ENCODE assay signal across 8 cellular contexts in the genomic region with DNA sequence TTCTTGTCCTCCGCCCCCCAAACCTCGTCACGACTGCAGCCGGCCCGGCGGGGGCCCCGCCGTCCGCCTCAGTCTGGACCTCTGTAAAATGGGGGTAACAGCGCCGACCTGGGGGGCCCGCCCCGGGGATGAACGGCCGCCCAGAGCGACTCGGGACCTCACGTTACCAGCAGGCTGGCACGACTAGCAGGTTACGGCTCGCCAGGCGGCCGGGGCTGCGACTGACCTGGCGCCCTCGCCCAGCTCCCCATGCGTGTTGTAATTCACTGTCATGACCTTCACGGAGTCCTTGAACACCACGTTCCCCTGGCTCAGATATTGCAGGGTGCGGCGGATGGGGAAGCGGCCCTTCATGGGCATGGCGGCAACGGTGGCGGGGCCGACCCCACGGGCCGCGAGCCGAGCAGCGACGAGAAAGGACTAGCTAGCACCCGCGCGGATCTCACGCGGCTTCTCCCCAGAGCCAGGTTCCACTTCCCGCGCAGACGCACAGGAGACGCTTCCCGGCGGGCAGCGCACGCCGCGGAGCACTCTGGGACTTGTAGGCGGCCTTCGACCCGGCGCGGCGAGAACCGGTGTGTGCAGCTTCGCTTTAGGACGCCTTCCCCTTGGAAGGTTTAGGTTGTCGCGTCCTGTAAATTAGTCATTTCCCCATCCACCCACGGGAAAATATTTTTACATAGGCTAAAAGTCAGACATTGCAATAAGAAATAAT. TPM values are rescaled to one million over a fixed set of nuclear protein-coding genes. Genes with fewer than 3 reads are reported as not detected.
A peak's percentile ranks its signal among the peaks of the same experiment; 100 is the strongest.
DNase-seq lines count a peak whose midpoint lies in the region; ATAC-seq and TF ChIP-seq lines count a peak whose summit lies in the region.

A gene (minus strand): TSS at position 481 of the 715 bp plus-strand sequence. CDS start 121 bp downstream, at position 360.

- no peak for TF ChIP-seq CTCF in DOHH2 (IDR thresholded peaks at IDR 0.05; ENCODE audit: low read depth, low read length, poor library complexity, severe bottlenecking)
- TF ChIP-seq CTCF in GM23338 (conservative IDR thresholded peaks at IDR 0.05; ENCODE audit: low read depth in 2 of 2) = no peak
- no peak for TF ChIP-seq CTCF in fibroblast of lung (conservative IDR thresholded peaks at IDR 0.05 in 1 of 2, IDR thresholded peaks at IDR 0.05 in 1 of 2; ENCODE audit: low read depth in 1 of 2, low read length in 2 of 2)

- H3K9ac ChIP-seq in fibroblast of lung (ENCODE audit: insufficient read depth, low read length) = peak within 1 kb of the TSS; percentile 83

- H3K36me3 ChIP-seq in DOHH2 (ENCODE audit: control insufficient read depth, low read length) (peaks cover 24% of the 10 kb centered on the region), GM23338 (ENCODE audit: insufficient read depth) (no peaks in the 10 kb centered on the region; the same call in 1 of the 2 replicates), fibroblast of lung (ENCODE audit: control insufficient read depth, insufficient read depth, low read length) (no peaks in the 10 kb centered on the region)
- peaks cover 0 to 6% (median 0%) of the 10 kb centered on the region in 3 experiments for H3K36me3 ChIP-seq in naive thymus-derived CD4-positive, alpha-beta T cell (ENCODE audit: control insufficient read depth in 2 of 3, insufficient read depth in 3 of 3, low read length in 3 of 3)

- H3K4me3 ChIP-seq in DOHH2 (ENCODE audit: low read length) (peak within 1 kb of the TSS; percentile 95), GM23338 (peak within 1 kb of the TSS; percentile 93), fibroblast of lung (replicated peaks in 1 of 4; ENCODE audit: control extremely low read depth in 1 of 4, insufficient read depth in 1 of 4, low read depth in 3 of 4, low read length in 4 of 4) (peak within 1 kb of the TSS; percentile 82 to 92 (median 86))
- peak within 1 kb of the TSS; percentile 86 for H3K4me3 ChIP-seq in naive thymus-derived CD4-positive, alpha-beta T cell (ENCODE audit: low read length)

- H3K4me2 ChIP-seq in DOHH2 (ENCODE audit: low read length) (peak within 1 kb of the TSS; percentile 92), GM23338 (peak within 1 kb of the TSS; percentile 77), fibroblast of lung (ENCODE audit: extremely low read depth, insufficient read depth, low read length) (peak within 1 kb of the TSS; percentile 90)

- intact Hi-C loops in activated T-helper 1 cell treated with anti-CD3 and anti-CD28 coated beads, Interleukin-12 subunit alpha, Interleukin-12 subunit beta, Interleukin-2, Interleukin-4 antibody, amounts not matched to agents 30 ng/mL and 10 ng/mL and 1 ng/mL, durations not matched to agents 14 hours and 24 hours and 36 hours (cut with micrococcal nuclease) = loop anchor here (1.0 to 2.0 kb wide), 10 partner anchors 10 to 941 kb away; a partner anchor contains a TSS
- intact Hi-C loops in naive thymus-derived CD4-positive, alpha-beta T cell (cut with micrococcal nuclease) = loop anchor here (1.0 to 10.0 kb wide), 10 partner anchors 14 to 1640 kb away; a partner anchor contains a TSS

- H2AFZ ChIP-seq in GM23338 = peak within 1 kb of the TSS; percentile 94
- H2AFZ ChIP-seq in fibroblast of lung (ENCODE audit: low read length) = peak within 1 kb of the TSS; percentile 91

- no peaks in the 10 kb centered on the region for H3K9me3 ChIP-seq in DOHH2 (ENCODE audit: control insufficient read depth, insufficient read depth, low read length)
- no peaks in the 10 kb centered on the region for H3K9me3 ChIP-seq in fibroblast of lung (ENCODE audit: control insufficient read depth, insufficient read depth, low read depth, low read length)
- no peaks in the 10 kb centered on the region for H3K9me3 ChIP-seq in naive thymus-derived CD4-positive, alpha-beta T cell (ENCODE audit: control insufficient read depth in 2 of 3, low read length in 3 of 3)

- H3K27ac ChIP-seq in DOHH2 (ENCODE audit: low read depth, low read length) (peak within 1 kb of the TSS; percentile 47), GM23338 (ENCODE audit: low read depth) (no peak within 1 kb of the TSS), fibroblast of lung (ENCODE audit: insufficient read depth, low read length) (peak within 1 kb of the TSS; percentile 84)
- H3K27ac ChIP-seq in naive thymus-derived CD4-positive, alpha-beta T cell (ENCODE audit: low read depth, low read length) = peak within 1 kb of the TSS; percentile 87

- H4K20me1 ChIP-seq in DOHH2 (ENCODE audit: control insufficient read depth, insufficient read depth, low read depth, low read length) (peaks cover 11% of the 10 kb centered on the region), GM23338 (replicated peaks; ENCODE audit: insufficient read depth) (peaks cover 6% of the 10 kb centered on the region; the same call in 1 of the 2 replicates), fibroblast of lung (ENCODE audit: control insufficient read depth, extremely low read depth, insufficient read depth, low read length) (no peaks in the 10 kb centered on the region)

- CTCF ChIA-PET in naive thymus-derived CD4-positive, alpha-beta T cell (lab: Charles Lee) = interaction anchor here (2.5 kb wide), 1 partner anchor 14 kb away, joined by 14 read pairs; no protein-coding TSS in a partner anchor

- DNase-seq in GM23338 (ENCODE audit: low spot score) (peak; percentile 94), Kasumi-1 (lab: John Stamatoyannopoulos, UW) (peak; percentile 90 to 91), RPMI7951 (ENCODE audit: low read depth) (peak; percentile 90), fibroblast of lung (ENCODE audit: low read depth in 2 of 2) (peak; percentile 91)
- DNase-seq in activated T-helper 1 cell treated with anti-CD3 and anti-CD28 coated beads, Interleukin-12 subunit alpha, Interleukin-12 subunit beta, Interleukin-2, Interleukin-4 antibody, amounts not matched to agents 30 ng/mL and 10 ng/mL and 1 ng/mL, durations not matched to agents 14 hours and 24 hours and 36 hours (ENCODE audit: low spot score) = peak; percentile 90
- DNase-seq in naive thymus-derived CD4-positive, alpha-beta T cell = peak; percentile 80 to 90 (median 87)

- ATAC-seq in GM23338 = peak; percentile 93
- peak; percentile 99 for ATAC-seq in naive thymus-derived CD4-positive, alpha-beta T cell
- ATAC-seq in stimulated activated memory B cell treated with anti-CD40 and anti-IgM and Interleukin-4, amounts not matched to agents 10 μg/mL and 1 μg/mL and 100 μg/mL, for 72 hours = peak; percentile 99

- peaks cover 29% of the 10 kb centered on the region for H3K36me3 Mint-ChIP-seq in GM23338 (ENCODE audit: low read depth)
- peaks cover 19% of the 10 kb centered on the region for H3K36me3 Mint-ChIP-seq in activated T-helper 1 cell treated with anti-CD3 and anti-CD28 coated beads, Interleukin-12 subunit alpha, Interleukin-12 subunit beta, Interleukin-2, Interleukin-4 antibody, amounts not matched to agents 30 ng/mL and 10 ng/mL and 1 ng/mL, durations not matched to agents 14 hours and 24 hours and 36 hours (ENCODE audit: low read depth)
- peaks cover 0 to 10% (median 0%) of the 10 kb centered on the region in 5 donors for H3K36me3 Mint-ChIP-seq in naive thymus-derived CD4-positive, alpha-beta T cell
- peaks cover 8% of the 10 kb centered on the region for H3K36me3 Mint-ChIP-seq in stimulated activated memory B cell treated with anti-CD40 and anti-IgM and Interleukin-4, amounts not matched to agents 10 μg/mL and 1 μg/mL and 100 μg/mL, for 72 hours

- H3K9me3 Mint-ChIP-seq in GM23338 = peaks cover 4% of the 10 kb centered on the region
- H3K9me3 Mint-ChIP-seq in activated T-helper 1 cell treated with anti-CD3 and anti-CD28 coated beads, Interleukin-12 subunit alpha, Interleukin-12 subunit beta, Interleukin-2, Interleukin-4 antibody, amounts not matched to agents 30 ng/mL and 10 ng/mL and 1 ng/mL, durations not matched to agents 14 hours and 24 hours and 36 hours = no peaks in the 10 kb centered on the region
- no peaks in the 10 kb centered on the region for H3K9me3 Mint-ChIP-seq in naive thymus-derived CD4-positive, alpha-beta T cell
- H3K9me3 Mint-ChIP-seq in stimulated activated memory B cell treated with anti-CD40 and anti-IgM and Interleukin-4, amounts not matched to agents 10 μg/mL and 1 μg/mL and 100 μg/mL, for 72 hours = no peaks in the 10 kb centered on the region

- H3K27me3 Mint-ChIP-seq in GM23338 (ENCODE audit: insufficient read depth, low read depth, poor library complexity) = peaks cover 12% of the 10 kb centered on the region
- no peaks in the 10 kb centered on the region for H3K27me3 Mint-ChIP-seq in activated T-helper 1 cell treated with anti-CD3 and anti-CD28 coated beads, Interleukin-12 subunit alpha, Interleukin-12 subunit beta, Interleukin-2, Interleukin-4 antibody, amounts not matched to agents 30 ng/mL and 10 ng/mL and 1 ng/mL, durations not matched to agents 14 hours and 24 hours and 36 hours (ENCODE audit: insufficient read depth)
- no peaks in the 10 kb centered on the region for H3K27me3 Mint-ChIP-seq in naive thymus-derived CD4-positive, alpha-beta T cell
- H3K27me3 Mint-ChIP-seq in stimulated activated memory B cell treated with anti-CD40 and anti-IgM and Interleukin-4, amounts not matched to agents 10 μg/mL and 1 μg/mL and 100 μg/mL, for 72 hours = no peaks in the 10 kb centered on the region

- H3F3A ChIP-seq in DOHH2 (ENCODE audit: control insufficient read depth, insufficient read depth) (0 out of 2 replicates have a peak, but pooled peaks cover 6% of the 10 kb centered on the region), GM23338 (replicated peaks; ENCODE audit: low read depth) (no peaks in the 10 kb centered on the region)

- H3K4me1 ChIP-seq in DOHH2 (ENCODE audit: control insufficient read depth, low read length) (peaks cover 19% of the 10 kb centered on the region), GM23338 (ENCODE audit: insufficient read depth) (peaks cover 6% of the 10 kb centered on the region; the same call in 1 of the 2 replicates), fibroblast of lung (ENCODE audit: control insufficient read depth, extremely low read depth, insufficient read depth, low read length) (no peaks in the 10 kb centered on the region)
- peaks cover 7 to 14% of the 10 kb centered on the region in 2 donors for H3K4me1 ChIP-seq in naive thymus-derived CD4-positive, alpha-beta T cell (ENCODE audit: control insufficient read depth in 2 of 2, insufficient read depth in 2 of 2, low read length in 2 of 2)

- H3K79me2 ChIP-seq in DOHH2 (ENCODE audit: control insufficient read depth, low read length) (peaks cover 45% of the 10 kb centered on the region), GM23338 (replicated peaks; ENCODE audit: insufficient read depth) (peaks cover 32% of the 10 kb centered on the region), fibroblast of lung (ENCODE audit: control insufficient read depth, insufficient read depth, low read length) (peaks cover 21% of the 10 kb centered on the region)

- H3K27me3 ChIP-seq in DOHH2 (ENCODE audit: control insufficient read depth, low read length) = no peaks in the 10 kb centered on the region
- no peaks in the 10 kb centered on the region for H3K27me3 ChIP-seq in GM23338 (ENCODE audit: insufficient read depth)
- H3K27me3 ChIP-seq in fibroblast of lung (ENCODE audit: control insufficient read depth, insufficient read depth, low read length) = no peaks in the 10 kb centered on the region
- no peaks in the 10 kb centered on the region for H3K27me3 ChIP-seq in naive thymus-derived CD4-positive, alpha-beta T cell (ENCODE audit: control insufficient read depth in 2 of 2, insufficient read depth in 2 of 2, low read length in 2 of 2)

- H3K4me3 Mint-ChIP-seq in GM23338 = peak within 1 kb of the TSS; percentile 98
- H3K4me3 Mint-ChIP-seq in activated T-helper 1 cell treated with anti-CD3 and anti-CD28 coated beads, Interleukin-12 subunit alpha, Interleukin-12 subunit beta, Interleukin-2, Interleukin-4 antibody, amounts not matched to agents 30 ng/mL and 10 ng/mL and 1 ng/mL, durations not matched to agents 14 hours and 24 hours and 36 hours = peak within 1 kb of the TSS; percentile 96
- H3K4me3 Mint-ChIP-seq in naive thymus-derived CD4-positive, alpha-beta T cell = peak within 1 kb of the TSS; percentile 94 to 98 (median 96)
- peak within 1 kb of the TSS; percentile 98 for H3K4me3 Mint-ChIP-seq in stimulated activated memory B cell treated with anti-CD40 and anti-IgM and Interleukin-4, amounts not matched to agents 10 μg/mL and 1 μg/mL and 100 μg/mL, for 72 hours

- POLR2A ChIA-PET in naive thymus-derived CD4-positive, alpha-beta T cell (lab: Charles Lee) = interaction anchor here (0.5 to 1.6 kb wide), 16 partner anchors 10 to 537 kb away, joined by 3 to 23 read pairs (median 4); a partner anchor contains a TSS

- peaks cover 18% of the 10 kb centered on the region for H3K4me1 Mint-ChIP-seq in GM23338
- H3K4me1 Mint-ChIP-seq in activated T-helper 1 cell treated with anti-CD3 and anti-CD28 coated beads, Interleukin-12 subunit alpha, Interleukin-12 subunit beta, Interleukin-2, Interleukin-4 antibody, amounts not matched to agents 30 ng/mL and 10 ng/mL and 1 ng/mL, durations not matched to agents 14 hours and 24 hours and 36 hours (ENCODE audit: low read depth) = peaks cover 20% of the 10 kb centered on the region
- H3K4me1 Mint-ChIP-seq in naive thymus-derived CD4-positive, alpha-beta T cell = peaks cover 16 to 29% (median 22%) of the 10 kb centered on the region in 7 donors
- H3K4me1 Mint-ChIP-seq in stimulated activated memory B cell treated with anti-CD40 and anti-IgM and Interleukin-4, amounts not matched to agents 10 μg/mL and 1 μg/mL and 100 μg/mL, for 72 hours = peaks cover 27% of the 10 kb centered on the region

- H3K9me2 ChIP-seq in DOHH2 (replicated peaks; ENCODE audit: control insufficient read depth, low read length) (no peaks in the 10 kb centered on the region), GM23338 (ENCODE audit: insufficient read depth) (no peaks in the 10 kb centered on the region)

- H3K27ac Mint-ChIP-seq in GM23338 = peak within 1 kb of the TSS; percentile 98
- peak within 1 kb of the TSS; percentile 95 for H3K27ac Mint-ChIP-seq in activated T-helper 1 cell treated with anti-CD3 and anti-CD28 coated beads, Interleukin-12 subunit alpha, Interleukin-12 subunit beta, Interleukin-2, Interleukin-4 antibody, amounts not matched to agents 30 ng/mL and 10 ng/mL and 1 ng/mL, durations not matched to agents 14 hours and 24 hours and 36 hours
- H3K27ac Mint-ChIP-seq in naive thymus-derived CD4-positive, alpha-beta T cell = peak within 1 kb of the TSS; percentile 87 to 99 (median 94)
- H3K27ac Mint-ChIP-seq in stimulated activated memory B cell treated with anti-CD40 and anti-IgM and Interleukin-4, amounts not matched to agents 10 μg/mL and 1 μg/mL and 100 μg/mL, for 72 hours = peak within 1 kb of the TSS; percentile 98

RNA-seq across cellular contexts. Expression of the gene that starts here (rescaled TPM):
- 41.0 and 47.9 TPM in 2 replicates for total RNA-seq in GM23338 (2014; rRNA removed; shearing (Covaris generic))
- polyA plus RNA-seq in GM23338 (2016; fragmentation: Nextera tagmentation; extraction: Ambion mirVana) = 61.1 and 75.0 TPM in 2 replicates
- total RNA-seq in RPMI7951 (2014; rRNA removed; shearing (Covaris generic)) = 11.3 and 20.8 TPM in 2 replicates
- 96.5 and 105 TPM in 2 replicates for total RNA-seq in activated T-helper 1 cell treated with anti-CD3 and anti-CD28 coated beads, Interleukin-12 subunit alpha, Interleukin-12 subunit beta, Interleukin-2, Interleukin-4 antibody, amounts not matched to agents 30 ng/mL and 10 ng/mL and 1 ng/mL, durations not matched to agents 14 hours and 24 hours and 36 hours
- 11.6 and 16.5 TPM in 2 replicates for total RNA-seq in fibroblast of lung
- polyA plus RNA-seq in fibroblast of lung = 17.4 and 23.2 TPM in 2 replicates
- polyA plus RNA-seq in fibroblast of lung (2012) = 27.1 and 35.0 TPM in 2 replicates
- polyA minus RNA-seq in fibroblast of lung (ENCODE audit: low replicate concordance) = 0.86 and 12.4 TPM in 2 replicates
- 100 to 1,000 TPM in 1 of 5 experiments, 10 to 100 TPM in 4; 57.6 to 104 (median 76.0) TPM for total RNA-seq in naive thymus-derived CD4-positive, alpha-beta T cell
- polyA plus RNA-seq in naive thymus-derived CD4-positive, alpha-beta T cell = 10 to 100 TPM; 20.2 to 23.9 TPM
